Comparison of ENCODE assay signal across 1 cellular context in genomic region chr7:47916514-47916913, GRCh38. TPM values are rescaled to one million over a fixed set of nuclear protein-coding genes. Genes with fewer than 3 reads are reported as not detected.
"Had no signal": no experiment of that assay in that cellular context is flagged by ENCODE, and none has a peak within 500 bp of the region (broad histone marks: within the 10 kb centered on the region; RNA-seq: fewer than 3 reads in every experiment).

No MANE protein-coding gene starts in this region.

RNA-seq across cellular contexts. Expression of gene PKD1L1, which starts 31.8 kb away (rescaled TPM):
- total RNA-seq: activated T-helper 1 cell treated with anti-CD3 and anti-CD28 coated beads, Interleukin-12 subunit alpha, Interleukin-12 subunit beta, Interleukin-2, Interleukin-4 antibody, amounts not matched to agents 30 ng/mL and 10 ng/mL and 1 ng/mL, durations not matched to agents 14 hours and 24 hours and 36 hours had no signal
